14 cellular contexts compared by ENCODE assay signal in genomic region chr11:47410404-47411264, GRCh38. TPM values are rescaled to one million over a fixed set of nuclear protein-coding genes. Genes with fewer than 3 reads are reported as not detected.
DNase-seq lines count a peak whose midpoint lies in the region; ATAC-seq and TF ChIP-seq lines count a peak whose summit lies in the region.
"Had no signal": no experiment of that assay in that cellular context is flagged by ENCODE, and none has a peak within 500 bp of the region (broad histone marks: within the 10 kb centered on the region; RNA-seq: fewer than 3 reads in every experiment).

No MANE protein-coding gene starts in this region.

- no peak for DNase-seq in heart right ventricle
- DNase-seq in left cardiac atrium, result no peak
- DNase-seq in astrocyte of the spinal cord (ENCODE audit: low read depth, low spot score), result no peak
- DNase-seq in tibial nerve (ENCODE audit: low spot score in 2 of 2), result no peak
- DNase-seq in SHP77 treated with DMSO at 0.1 percent for 48 hours (lab: John Stamatoyannopoulos, UW), result no peak
- DNase-seq in NCI-H748 treated with DMSO at 0.1 percent for 48 hours (lab: John Stamatoyannopoulos, UW), result no peak
- no peak for DNase-seq in activated CD4-positive, CD25-positive, alpha-beta regulatory T cell treated with anti-CD3 and anti-CD28 coated beads, Interleukin-2, amount 50 U/mL, for 72 hours
- DNase-seq: activated effector memory CD4-positive, alpha-beta T cell treated with anti-CD3 and anti-CD28 coated beads, Interleukin-2, amount 50 U/mL, for 16 hours; effector CD8-positive, alpha-beta T cell; NCI-H1105; stimulated activated CD4-positive, alpha-beta T cell treated with anti-CD3 and anti-CD28 coated beads, Interleukin-2, amount 100 ng/mL, for 48 hours had no signal

- TF ChIP-seq CTCF in heart right ventricle (IDR thresholded peaks at IDR 0.05) (no peak), astrocyte of the spinal cord (IDR thresholded peaks at IDR 0.05; ENCODE audit: low read depth, low read length) (no peak), tibial nerve (IDR thresholded peaks at IDR 0.05) (no peak)

- no peaks in the 10 kb centered on the region for H3K9me3 ChIP-seq in heart right ventricle
- H3K9me3 ChIP-seq in mucosa of stomach (ENCODE audit: control insufficient read depth, low read length), result no peaks in the 10 kb centered on the region
- no peaks in the 10 kb centered on the region for H3K9me3 ChIP-seq in tibial nerve

- 78 to 83% methylated on average over 11 of the region's 11 CpGs for WGBS in heart right ventricle, 2 donors
- WGBS in tibial nerve, 2 donors, result 58 to 70% methylated on average over 10 to 11 of the region's 11 CpGs

- ATAC-seq in heart right ventricle, result no peak
- no peak for ATAC-seq in left cardiac atrium

- H3K4me1 ChIP-seq in heart right ventricle (peaks cover 13 to 68% (median 51%) of the 10 kb centered on the region in 9 donors), mucosa of stomach (ENCODE audit: control insufficient read depth, insufficient read depth, low read length) (peaks cover 33% of the 10 kb centered on the region), tibial nerve (peaks cover 0 to 74% (median 40%) of the 10 kb centered on the region in 4 donors)

- peak overlapping the region in 4 of 10 donors; percentile 74 to 86 (median 82) for H3K4me3 ChIP-seq in heart right ventricle
- peak overlapping the region; percentile 82 for H3K4me3 ChIP-seq in astrocyte of the spinal cord (ENCODE audit: low read depth, low read length)
- no peak overlapping the region for H3K4me3 ChIP-seq in mucosa of stomach (ENCODE audit: low read length)
- peak overlapping the region in 1 of 4 donors; percentile 79 for H3K4me3 ChIP-seq in tibial nerve

- TF ChIP-seq EP300 in tibial nerve (IDR thresholded peaks at IDR 0.05), result no peak

- no peaks in the 10 kb centered on the region for H3K27me3 ChIP-seq in heart right ventricle
- no peaks in the 10 kb centered on the region for H3K27me3 ChIP-seq in mucosa of stomach (ENCODE audit: control insufficient read depth, insufficient read depth, low read length)
- H3K27me3 ChIP-seq in tibial nerve, result no peaks in the 10 kb centered on the region

- H3K27ac ChIP-seq in heart right ventricle (peak overlapping the region in 6 of 10 donors; percentile 92 to 98 (median 96)), tibial nerve (peak overlapping the region; percentile 32 to 97 (median 91))
- H3K27ac ChIP-seq: C4-2B had no signal

- TF ChIP-seq POLR2A in tibial nerve (IDR thresholded peaks at IDR 0.05), result no peak

- H3K9ac ChIP-seq in mucosa of stomach (ENCODE audit: low read length), result peak overlapping the region; percentile 17

- in situ Hi-C loops in astrocyte of the spinal cord (cut with HindIII; ENCODE audit: low sequenced_read_pairs), result no loop called here

- H3K36me3 ChIP-seq in heart right ventricle (peaks cover 0 to 56% (median 27%) of the 10 kb centered on the region in 9 donors), mucosa of stomach (ENCODE audit: control insufficient read depth, insufficient read depth, low read length) (no peaks in the 10 kb centered on the region), tibial nerve (peaks cover 0 to 51% (median 0%) of the 10 kb centered on the region in 3 donors)

- intact Hi-C loops in heart right ventricle (cut with DNase I), result loop anchor here in 1 of 10 donors (5.0 kb wide), 1 partner anchor 38 kb away; no protein-coding TSS in a partner anchor
- intact Hi-C loops in left cardiac atrium (cut with DNase I), result no loop called here

RNA-seq across cellular contexts. Expression of gene SLC39A13, which starts 2.2 kb away (rescaled TPM):
- total RNA-seq in heart right ventricle (10 to 100 TPM; 31.1 to 54.5 (median 40.8) TPM), left cardiac atrium (10 to 100 TPM; 35.5 to 53.4 TPM), tibial nerve (100 to 1,000 TPM in 3 of 4 donors, 10 to 100 TPM in 1; 91.6 to 142 (median 116) TPM)
- 10 to 100 TPM; 62.3 to 86.4 TPM for polyA plus RNA-seq in heart right ventricle

RNA-seq across cellular contexts. Expression of gene PSMC3, which starts 15.6 kb away (rescaled TPM):
- 100 to 1,000 TPM; 129 to 171 (median 140) TPM for total RNA-seq in heart right ventricle
- 100 to 1,000 TPM; 184 to 272 TPM for polyA plus RNA-seq in heart right ventricle
- 100 to 1,000 TPM; 133 to 154 TPM for total RNA-seq in left cardiac atrium
- total RNA-seq in tibial nerve, result 100 to 1,000 TPM; 103 to 147 (median 128) TPM

RNA-seq across cellular contexts. Expression of gene SPI1, which starts 32.3 kb away (rescaled TPM):
- total RNA-seq in heart right ventricle (10 to 100 TPM in 3 of 10 donors, 1 to 10 TPM in 7; 3.4 to 38.9 (median 6.7) TPM), left cardiac atrium (10 to 100 TPM; 19.5 to 31.4 TPM), tibial nerve (10 to 100 TPM; 18.8 to 73.5 (median 25.2) TPM)
- 10 to 100 TPM in 1 of 2 donors, 1 to 10 TPM in 1; 6.7 to 10.2 TPM for polyA plus RNA-seq in heart right ventricle

RNA-seq across cellular contexts. Expression of gene RAPSN, which starts 38.3 kb away (rescaled TPM):
- total RNA-seq in heart right ventricle (10 to 100 TPM in 1 of 10 donors, 1 to 10 TPM in 9; 2.9 to 10.2 (median 4.0) TPM), left cardiac atrium (not detected), tibial nerve (1 to 10 TPM; 2.2 to 6.7 (median 2.7) TPM)
- polyA plus RNA-seq in heart right ventricle, result 1 to 10 TPM in 1 of 2 donors, under 1 TPM in 1; 0.33 to 6.2 TPM

RNA-seq across cellular contexts. Expression of gene MYBPC3, which starts 58.1 kb away (rescaled TPM):
- total RNA-seq in heart right ventricle, result 1,000 to 10,000 TPM; 1,404 to 3,138 (median 2,490) TPM
- 1,000 to 10,000 TPM in 1 of 2 donors, 100 to 1,000 TPM in 1; 484 to 2,250 TPM for polyA plus RNA-seq in heart right ventricle
- 1,000 to 10,000 TPM in 1 of 2 donors, 100 to 1,000 TPM in 1; 966 to 1,049 TPM for total RNA-seq in left cardiac atrium
- under 1 TPM in 2 of 4 donors, not detected in 2; 0.21 to 0.60 TPM for total RNA-seq in tibial nerve
- total RNA-seq: urinary bladder had no signal
